Comparison of ENCODE assay signal across 8 cellular contexts in the genomic region with DNA sequence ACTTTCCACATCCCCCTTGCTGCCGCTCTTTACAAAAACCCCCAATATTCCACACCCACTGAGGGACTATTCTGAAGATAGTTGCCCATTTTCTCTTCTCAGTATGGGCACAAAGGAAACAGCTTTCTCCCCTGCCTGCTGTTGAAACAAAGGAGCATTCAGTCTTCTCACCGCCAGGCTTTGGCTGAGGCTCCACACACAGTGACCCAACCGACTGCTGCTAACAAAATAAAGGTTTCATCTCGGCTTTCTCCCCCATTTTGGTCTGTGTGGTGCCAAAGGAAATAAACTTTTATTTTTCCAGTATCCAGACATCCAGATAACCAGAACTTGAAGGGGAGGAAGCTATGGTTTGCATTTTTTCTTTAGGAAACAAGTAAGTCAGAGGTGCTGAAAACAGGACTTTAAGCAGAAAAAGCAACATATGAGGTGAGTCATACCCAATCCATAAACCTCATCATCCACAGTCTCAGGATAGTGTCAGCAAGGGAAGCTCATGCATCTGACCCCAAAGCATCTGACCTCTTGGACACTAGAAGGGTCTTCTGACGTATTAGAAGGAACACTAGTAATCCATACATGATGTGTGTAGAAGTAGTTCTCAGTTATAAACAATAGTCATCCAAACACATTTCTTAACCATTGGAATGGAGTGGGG. TPM values are rescaled to one million over a fixed set of nuclear protein-coding genes. Genes with fewer than 3 reads are reported as not detected.
DNase-seq lines count a peak whose midpoint lies in the region; FAIRE-seq and TF ChIP-seq lines count a peak whose summit lies in the region.
"Had no signal": no experiment of that assay in that cellular context is flagged by ENCODE, and none has a peak within 500 bp of the region (broad histone marks: within the 10 kb centered on the region; RNA-seq: fewer than 3 reads in every experiment).

No MANE protein-coding gene starts in this region.

- no peak for FAIRE-seq in D721Med (lab: Jason Lieb, UNC)

- H3K9me3 ChIP-seq in transverse colon: no peaks in the 10 kb centered on the region

- no peak overlapping the region for H3K4me3 ChIP-seq in transverse colon

- H3K27ac ChIP-seq in transverse colon: peak overlapping the region; percentile 64 to 93 (median 76)

- H3K4me1 ChIP-seq in transverse colon: peaks cover 0 to 22% (median 3%) of the 10 kb centered on the region in 4 donors

- peak in 1 of 5 experiments; percentile 19 for TF ChIP-seq CTCF in transverse colon (IDR thresholded peaks at IDR 0.05)
- TF ChIP-seq CTCF in D721Med (IDR thresholded peaks at IDR 0.05; ENCODE audit: insufficient read depth, missing control alignments): no peak

- H3K27me3 ChIP-seq in transverse colon: peaks cover 21% of the 10 kb centered on the region

- in situ Hi-C loops in transverse colon (cut with MboI; ENCODE audit: low pct_ligation_motif_present in 1 of 4, low pct_unique_long_range_greater_than_20kb in 1 of 4, low sequenced_read_pairs in 3 of 4): no loop called here

- no peak for TF ChIP-seq POLR2A in transverse colon (IDR thresholded peaks at IDR 0.05)

- no peak for TF ChIP-seq EP300 in transverse colon (IDR thresholded peaks at IDR 0.05; ENCODE audit: low read depth)

- WGBS in transverse colon (ENCODE audit: low coverage in 1 of 2), 2 donors: 8 to 21% methylated on average over 2 to 5 of the region's 5 CpGs

- intact Hi-C loops in transverse colon (cut with DNase I; ENCODE audit: low total_unique reads): no loop called here

- no peaks in the 10 kb centered on the region for H3K36me3 ChIP-seq in transverse colon

- DNase-seq in M059J (ENCODE audit: low read depth) (peak; percentile 79), dermis blood vessel endothelial cell (peak; percentile 12), kidney tubule cell (ENCODE audit: low spot score) (peak; percentile 28), transverse colon (no peak), UCSD-AML1 (lab: John Stamatoyannopoulos, UW; ENCODE audit: unreplicated experiment) (no peak), NCI-H1417 treated with DMSO at 0.1 percent for 48 hours (lab: John Stamatoyannopoulos, UW) (no peak), D721Med (ENCODE audit: insufficient read length, low spot score) (no peak)
- DNase-seq: activated CD4-positive, alpha-beta T cell treated with anti-CD3 and anti-CD28 coated beads, Interleukin-2, amount 10 ng/mL, durations not matched to agents 7 days and 5 days had no signal

RNA-seq across cellular contexts. Expression of a gene that starts 6.4 kb away (rescaled TPM):
- total RNA-seq in M059J (2014; rRNA removed; shearing (Covaris generic)): 27.6 and 31.8 TPM in 2 replicates
- total RNA-seq in dermis blood vessel endothelial cell (0.17 and 1.3 TPM in 2 replicates), transverse colon (10 to 100 TPM; 23.6 to 49.4 (median 38.0) TPM)

Comparison
In these comparisons a context has a peak if more than half of its experiments do, and no peak if none do; other contexts are left out.
1. DNase-seq: peak in M059J (single experiment), dermis blood vessel endothelial cell (single experiment) and kidney tubule cell (single experiment); none in transverse colon (single experiment), UCSD-AML1 (single experiment), NCI-H1417 treated with DMSO at 0.1 percent for 48 hours (single experiment) and D721Med (single experiment).
2. RNA of a gene that starts 6.4 kb away (total RNA-seq): 23.6 to 49.4 TPM in transverse colon and 27.6 to 31.8 TPM in M059J; 0.17 to 1.3 TPM in dermis blood vessel endothelial cell; every median in the first group is over 10 times any median in the second.